Comparison of ENCODE assay signal across 1 cellular context in genomic region chr6:55543633-55544309, GRCh38.
TF ChIP-seq lines count a peak whose summit lies in the region.

No MANE protein-coding gene starts in this region.

TF ChIP-seq in WTC11, 78 proteins besides CTCF, POLR2A, EP300 and RAD21 (continued from another document):
- TF ChIP-seq FOXP4 (CRISPR knock-in tag; IDR thresholded peaks at IDR 0.05), result no peak
- no peak for TF ChIP-seq TEAD1 (CRISPR knock-in tag; IDR thresholded peaks at IDR 0.05)
- TF ChIP-seq ZNF512 (CRISPR knock-in tag; IDR thresholded peaks at IDR 0.05; ENCODE audit: borderline replicate concordance), result no peak
- TF ChIP-seq NR3C1 (CRISPR knock-in tag; conservative IDR thresholded peaks at IDR 0.05; ENCODE audit: low read depth), result no peak
- no peak for TF ChIP-seq RORB (CRISPR knock-in tag; IDR thresholded peaks at IDR 0.05)
- TF ChIP-seq CDX4 (CRISPR knock-in tag; IDR thresholded peaks at IDR 0.05; ENCODE audit: borderline replicate concordance), result no peak
- no peak for TF ChIP-seq ATF1 (CRISPR knock-in tag; IDR thresholded peaks at IDR 0.05)
- TF ChIP-seq FOXK1 (CRISPR knock-in tag; IDR thresholded peaks at IDR 0.05), result no peak
- TF ChIP-seq JUN (CRISPR knock-in tag; IDR thresholded peaks at IDR 0.05), result no peak
- no peak for TF ChIP-seq ZBTB43 (CRISPR knock-in tag; IDR thresholded peaks at IDR 0.05)
- TF ChIP-seq MYBL2 (CRISPR knock-in tag; IDR thresholded peaks at IDR 0.05), result no peak
- no peak for TF ChIP-seq SMAD4 (CRISPR knock-in tag; IDR thresholded peaks at IDR 0.05)
